1 cellular context compared by ENCODE assay signal in the genomic region with DNA sequence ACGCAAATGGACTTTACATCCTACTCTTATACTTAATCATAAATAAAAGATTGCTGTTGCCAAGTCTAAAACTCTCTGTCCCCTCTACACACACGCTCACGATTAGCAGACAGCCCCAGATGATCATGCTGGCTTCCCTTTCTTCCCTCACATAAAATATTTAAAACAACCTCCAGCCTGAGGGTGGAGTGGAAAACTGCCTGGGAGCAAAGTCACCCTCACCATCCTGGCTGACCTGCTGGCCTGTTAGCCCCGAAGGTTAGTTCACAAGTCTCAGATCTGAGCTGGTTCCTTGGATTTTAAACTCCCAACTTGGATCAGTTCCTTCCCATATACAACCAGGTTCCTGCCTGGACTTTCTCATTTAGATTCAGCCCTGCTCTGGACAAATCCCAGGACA.
TF ChIP-seq lines count a peak whose summit lies in the region.

No MANE protein-coding gene starts in this region.

TF ChIP-seq in WTC11, 78 proteins besides CTCF, POLR2A, EP300 and RAD21:
- TF ChIP-seq, protein P1, sequence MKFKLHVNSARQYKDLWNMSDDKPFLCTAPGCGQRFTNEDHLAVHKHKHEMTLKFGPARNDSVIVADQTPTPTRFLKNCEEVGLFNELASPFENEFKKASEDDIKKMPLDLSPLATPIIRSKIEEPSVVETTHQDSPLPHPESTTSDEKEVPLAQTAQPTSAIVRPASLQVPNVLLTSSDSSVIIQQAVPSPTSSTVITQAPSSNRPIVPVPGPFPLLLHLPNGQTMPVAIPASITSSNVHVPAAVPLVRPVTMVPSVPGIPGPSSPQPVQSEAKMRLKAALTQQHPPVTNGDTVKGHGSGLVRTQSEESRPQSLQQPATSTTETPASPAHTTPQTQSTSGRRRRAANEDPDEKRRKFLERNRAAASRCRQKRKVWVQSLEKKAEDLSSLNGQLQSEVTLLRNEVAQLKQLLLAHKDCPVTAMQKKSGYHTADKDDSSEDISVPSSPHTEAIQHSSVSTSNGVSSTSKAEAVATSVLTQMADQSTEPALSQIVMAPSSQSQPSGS (CRISPR knock-in tag; IDR thresholded peaks at IDR 0.05; ENCODE audit: borderline replicate concordance, low read depth): no peak
- TF ChIP-seq STAT6 (CRISPR knock-in tag; conservative IDR thresholded peaks at IDR 0.05; ENCODE audit: low read depth): no peak
- no peak for TF ChIP-seq ZNF416 (CRISPR knock-in tag; IDR thresholded peaks at IDR 0.05)
- TF ChIP-seq NFYB (CRISPR knock-in tag; conservative IDR thresholded peaks at IDR 0.05; ENCODE audit: low read depth): no peak
- TF ChIP-seq ATF1 (CRISPR knock-in tag; IDR thresholded peaks at IDR 0.05): no peak
- TF ChIP-seq, protein P2, sequence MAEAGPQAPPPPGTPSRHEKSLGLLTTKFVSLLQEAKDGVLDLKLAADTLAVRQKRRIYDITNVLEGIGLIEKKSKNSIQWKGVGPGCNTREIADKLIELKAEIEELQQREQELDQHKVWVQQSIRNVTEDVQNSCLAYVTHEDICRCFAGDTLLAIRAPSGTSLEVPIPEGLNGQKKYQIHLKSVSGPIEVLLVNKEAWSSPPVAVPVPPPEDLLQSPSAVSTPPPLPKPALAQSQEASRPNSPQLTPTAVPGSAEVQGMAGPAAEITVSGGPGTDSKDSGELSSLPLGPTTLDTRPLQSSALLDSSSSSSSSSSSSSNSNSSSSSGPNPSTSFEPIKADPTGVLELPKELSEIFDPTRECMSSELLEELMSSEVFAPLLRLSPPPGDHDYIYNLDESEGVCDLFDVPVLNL (CRISPR knock-in tag; IDR thresholded peaks at IDR 0.05; ENCODE audit: borderline replicate concordance, low read depth): no peak
- no peak for TF ChIP-seq E2F1 (CRISPR knock-in tag; IDR thresholded peaks at IDR 0.05)
- no peak for TF ChIP-seq ZNF396 (CRISPR knock-in tag; IDR thresholded peaks at IDR 0.05; ENCODE audit: borderline replicate concordance)
- no peak for TF ChIP-seq CREM (CRISPR knock-in tag; IDR thresholded peaks at IDR 0.05)
- TF ChIP-seq ZSCAN18 (CRISPR knock-in tag; IDR thresholded peaks at IDR 0.05): no peak
- TF ChIP-seq, protein P3, sequence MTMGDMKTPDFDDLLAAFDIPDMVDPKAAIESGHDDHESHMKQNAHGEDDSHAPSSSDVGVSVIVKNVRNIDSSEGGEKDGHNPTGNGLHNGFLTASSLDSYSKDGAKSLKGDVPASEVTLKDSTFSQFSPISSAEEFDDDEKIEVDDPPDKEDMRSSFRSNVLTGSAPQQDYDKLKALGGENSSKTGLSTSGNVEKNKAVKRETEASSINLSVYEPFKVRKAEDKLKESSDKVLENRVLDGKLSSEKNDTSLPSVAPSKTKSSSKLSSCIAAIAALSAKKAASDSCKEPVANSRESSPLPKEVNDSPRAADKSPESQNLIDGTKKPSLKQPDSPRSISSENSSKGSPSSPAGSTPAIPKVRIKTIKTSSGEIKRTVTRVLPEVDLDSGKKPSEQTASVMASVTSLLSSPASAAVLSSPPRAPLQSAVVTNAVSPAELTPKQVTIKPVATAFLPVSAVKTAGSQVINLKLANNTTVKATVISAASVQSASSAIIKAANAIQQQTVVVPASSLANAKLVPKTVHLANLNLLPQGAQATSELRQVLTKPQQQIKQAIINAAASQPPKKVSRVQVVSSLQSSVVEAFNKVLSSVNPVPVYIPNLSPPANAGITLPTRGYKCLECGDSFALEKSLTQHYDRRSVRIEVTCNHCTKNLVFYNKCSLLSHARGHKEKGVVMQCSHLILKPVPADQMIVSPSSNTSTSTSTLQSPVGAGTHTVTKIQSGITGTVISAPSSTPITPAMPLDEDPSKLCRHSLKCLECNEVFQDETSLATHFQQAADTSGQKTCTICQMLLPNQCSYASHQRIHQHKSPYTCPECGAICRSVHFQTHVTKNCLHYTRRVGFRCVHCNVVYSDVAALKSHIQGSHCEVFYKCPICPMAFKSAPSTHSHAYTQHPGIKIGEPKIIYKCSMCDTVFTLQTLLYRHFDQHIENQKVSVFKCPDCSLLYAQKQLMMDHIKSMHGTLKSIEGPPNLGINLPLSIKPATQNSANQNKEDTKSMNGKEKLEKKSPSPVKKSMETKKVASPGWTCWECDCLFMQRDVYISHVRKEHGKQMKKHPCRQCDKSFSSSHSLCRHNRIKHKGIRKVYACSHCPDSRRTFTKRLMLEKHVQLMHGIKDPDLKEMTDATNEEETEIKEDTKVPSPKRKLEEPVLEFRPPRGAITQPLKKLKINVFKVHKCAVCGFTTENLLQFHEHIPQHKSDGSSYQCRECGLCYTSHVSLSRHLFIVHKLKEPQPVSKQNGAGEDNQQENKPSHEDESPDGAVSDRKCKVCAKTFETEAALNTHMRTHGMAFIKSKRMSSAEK (CRISPR knock-in tag; IDR thresholded peaks at IDR 0.05; ENCODE audit: borderline replicate concordance): no peak
